In genomic region chr3:52531636-52532516, GRCh38 we compare ENCODE assay signal across 8 cellular contexts. TPM values are rescaled to one million over a fixed set of nuclear protein-coding genes. Genes with fewer than 3 reads are reported as not detected.
DNase-seq lines count a peak whose midpoint lies in the region; ATAC-seq and TF ChIP-seq lines count a peak whose summit lies in the region.

No MANE protein-coding gene starts in this region.

- H3K36me3 ChIP-seq in GM06990 (ENCODE audit: control insufficient read depth, insufficient read depth, low read length) (peaks cover 13% of the 10 kb centered on the region), esophagus squamous epithelium (peaks cover 0 to 24% (median 11%) of the 10 kb centered on the region in 3 donors), prostate gland (no peaks in the 10 kb centered on the region)

- CTCF ChIA-PET in RWPE1 (lab: Yijun Ruan, JAX) = no interaction called here

- POLR2A ChIA-PET in RWPE1 (lab: Yijun Ruan, JAX; ENCODE audit: low non-redundant PET) = no interaction called here

- 66 to 77% methylated on average over 8 to 10 of the region's 16 CpGs for WGBS in esophagus squamous epithelium, 2 donors
- 61% methylated on average over 16 of the region's 16 CpGs for WGBS in prostate gland

- TF ChIP-seq POLR2A in esophagus squamous epithelium (IDR thresholded peaks at IDR 0.05) (no peak), prostate gland (IDR thresholded peaks at IDR 0.05) (no peak)

- intact Hi-C loops in esophagus squamous epithelium (cut with DNase I) (loop anchor here (5.0 to 10.0 kb wide), 2 partner anchors 50 to 153 kb away; partner anchors contain the start of genes GNL3 and PBRM1), prostate gland (cut with DNase I) (loop anchor here (5.0 to 10.0 kb wide), 2 partner anchors 50 to 153 kb away; partner anchors contain the start of genes GNL3 and PBRM1)

- peaks cover 52 to 91% (median 55%) of the 10 kb centered on the region in 3 donors for H3K4me1 ChIP-seq in esophagus squamous epithelium
- H3K4me1 ChIP-seq in prostate gland (replicated peaks) = peaks cover 3% of the 10 kb centered on the region

- H3K9me3 ChIP-seq in esophagus squamous epithelium (no peaks in the 10 kb centered on the region), prostate gland (no peaks in the 10 kb centered on the region)

- H3K4me3 ChIP-seq in GM06990 (replicated peaks; ENCODE audit: low read depth, low read length) (peak overlapping the region; percentile 74), esophagus squamous epithelium (peak overlapping the region; percentile 70 to 88 (median 76)), prostate gland (peak overlapping the region; percentile 54 to 56)

- no peak for ATAC-seq in HG03159 (IDR thresholded peaks at IDR 0.05; ENCODE audit: unreplicated experiment)

- peak overlapping the region; percentile 90 for H3K27ac ChIP-seq in RWPE1
- H3K27ac ChIP-seq in esophagus squamous epithelium = peak overlapping the region; percentile 23 to 95 (median 88)
- peak overlapping the region; percentile 74 to 77 for H3K27ac ChIP-seq in prostate gland
- no peak overlapping the region for H3K27ac ChIP-seq in substantia nigra (ENCODE audit: low read depth, low read length, poor library complexity, severe bottlenecking)

- H3K27me3 ChIP-seq in GM06990 (replicated peaks; ENCODE audit: control insufficient read depth, insufficient read depth, low read length) (no peaks in the 10 kb centered on the region), esophagus squamous epithelium (no peaks in the 10 kb centered on the region), prostate gland (replicated peaks; ENCODE audit: insufficient read depth) (no peaks in the 10 kb centered on the region)

- in situ Hi-C loops in GM13976 (cut with MboI; ENCODE audit: low sequenced_read_pairs, unreplicated experiment) = no loop called here

- DNase-seq in GM06990 (ENCODE audit: extremely low read depth, insufficient read length) (no peak), RWPE1 (ENCODE audit: low spot score) (no peak), esophagus squamous epithelium (lab: John Stamatoyannopoulos, UW) (no peak), prostate gland (ENCODE audit: low spot score) (no peak), GM13976 (ENCODE audit: low spot score) (no peak), MV-4-11 (lab: John Stamatoyannopoulos, UW) (no peak), substantia nigra (lab: John Stamatoyannopoulos, UW) (no peak)

- TF ChIP-seq CTCF in GM06990 (IDR thresholded peaks at IDR 0.05; ENCODE audit: insufficient read depth, low read length, poor library complexity, severe bottlenecking) (no peak), RWPE1 (conservative IDR thresholded peaks at IDR 0.05; ENCODE audit: low read depth) (no peak), esophagus squamous epithelium (IDR thresholded peaks at IDR 0.05) (no peak), prostate gland (IDR thresholded peaks at IDR 0.05) (no peak), GM13976 (IDR thresholded peaks at IDR 0.05; ENCODE audit: borderline replicate concordance, control extremely low read depth, extremely low read depth, insufficient read depth, missing control alignments) (no peak)

RNA-seq across cellular contexts. Expression of gene NT5DC2, which starts 1.8 kb away (rescaled TPM):
- total RNA-seq in esophagus squamous epithelium (10 to 100 TPM; 58.9 to 79.5 (median 70.2) TPM), prostate gland (100 to 1,000 TPM in 1 of 2 donors, 10 to 100 TPM in 1; 70.8 to 117 TPM)

RNA-seq across cellular contexts. Expression of gene UQCC5, which starts 4.5 kb away (rescaled TPM):
- total RNA-seq in esophagus squamous epithelium = 1 to 10 TPM in 3 of 4 donors, under 1 TPM in 1; 0.32 to 5.1 (median 1.9) TPM
- 10 to 100 TPM in 1 of 2 donors, 1 to 10 TPM in 1; 3.0 to 16.5 TPM for total RNA-seq in prostate gland

RNA-seq across cellular contexts. Expression of gene STAB1, which starts 36.7 kb away (rescaled TPM):
- total RNA-seq in esophagus squamous epithelium (10 to 100 TPM in 3 of 4 donors, 1 to 10 TPM in 1; 5.6 to 69.4 (median 32.3) TPM), prostate gland (10 to 100 TPM; 21.8 to 68.6 TPM)
